ENCODE assay signal across 21 cellular contexts in genomic region chr17:78202666-78203065, GRCh38. TPM values are rescaled to one million over a fixed set of nuclear protein-coding genes. Genes with fewer than 3 reads are reported as not detected.
"Had no signal": no experiment of that assay in that cellular context is flagged by ENCODE, and none has a peak within 500 bp of the region (broad histone marks: within the 10 kb centered on the region; RNA-seq: fewer than 3 reads in every experiment).

No MANE protein-coding gene starts in this region.

- H3K27ac ChIP-seq: colonic mucosa, stomach, thoracic aorta, transverse colon had no signal

- DNase-seq: colonic mucosa; effector CD4-positive, alpha-beta T cell; endodermal cell; erythroblast; foreskin melanocyte; head of caudate nucleus; hippocampal formation; left colon; small intestine; stimulated activated CD4-positive, alpha-beta T cell treated with anti-CD3 and anti-CD28 coated beads, Interleukin-12 subunit alpha, Interleukin-12 subunit beta, amount 100 ng/mL, for 4 hours; stimulated activated naive CD4-positive, alpha-beta T cell; stomach; substantia nigra; transverse colon had no signal

- ATAC-seq: left colon had no signal

- H3K9me3 ChIP-seq: colonic mucosa, stomach, thoracic aorta, transverse colon had no signal

- H3K4me3 ChIP-seq: colonic mucosa, stomach, thoracic aorta, transverse colon had no signal

- H3K36me3 ChIP-seq: colonic mucosa, thoracic aorta, transverse colon had no signal

- H3K27me3 ChIP-seq: colonic mucosa, stomach, transverse colon had no signal

RNA-seq across cellular contexts. Expression of gene TMEM235, which starts 28.8 kb away (rescaled TPM):
- total RNA-seq: colonic mucosa, kidney epithelial cell, left colon, lower leg skin, mucosa of gallbladder, myocyte, osteocyte, pulmonary artery endothelial cell, stomach, thoracic aorta, transverse colon had no signal
- polyA plus RNA-seq: small intestine, stomach had no signal
